ENCODE assay signal across 8 cellular contexts in the genomic region with DNA sequence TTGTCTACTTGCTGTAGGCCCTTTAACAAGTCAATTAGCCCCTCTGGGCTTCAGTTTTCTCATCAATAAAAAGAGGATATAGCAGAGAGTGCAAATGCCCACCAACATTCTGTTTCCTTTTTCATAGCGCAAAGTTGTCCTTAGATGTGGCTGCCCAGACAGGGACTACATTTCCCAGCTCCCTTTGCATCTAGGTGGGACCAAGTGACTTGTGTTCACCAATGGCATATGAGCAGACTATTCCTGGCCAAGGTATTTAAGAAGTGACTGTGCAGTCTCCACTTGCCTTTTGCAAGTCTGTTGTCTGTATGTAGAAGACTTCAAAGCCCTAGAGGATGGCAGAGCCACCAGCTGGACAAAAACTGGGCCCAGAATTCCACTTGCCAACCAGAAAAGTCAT. TPM values are rescaled to one million over a fixed set of nuclear protein-coding genes. Genes with fewer than 3 reads are reported as not detected.
A peak's percentile ranks its signal among the peaks of the same experiment; 100 is the strongest.
DNase-seq lines count a peak whose midpoint lies in the region; ATAC-seq and TF ChIP-seq lines count a peak whose summit lies in the region.

No MANE protein-coding gene starts in this region.

- H3K4me1 ChIP-seq in lower lobe of right lung: no peaks in the 10 kb centered on the region

- H3K27ac Mint-ChIP-seq in activated CD4-positive, alpha-beta memory T cell treated with anti-CD3 and anti-CD28 coated beads for 36 hours: no peak overlapping the region

- no peaks in the 10 kb centered on the region for H3K27me3 ChIP-seq in lower lobe of right lung (ENCODE audit: low read depth)

- POLR2A ChIA-PET in activated CD4-positive, alpha-beta memory T cell treated with anti-CD3 and anti-CD28 coated beads for 36 hours (lab: Charles Lee): no interaction called here

- no peaks in the 10 kb centered on the region for H3K9me3 ChIP-seq in lower lobe of right lung

- no peak overlapping the region for H3K4me3 Mint-ChIP-seq in activated CD4-positive, alpha-beta memory T cell treated with anti-CD3 and anti-CD28 coated beads for 36 hours

- H3K27ac ChIP-seq in lower lobe of right lung: no peak overlapping the region
- no peak overlapping the region for H3K27ac ChIP-seq in coronary artery

- no peaks in the 10 kb centered on the region for H3K9me3 Mint-ChIP-seq in activated CD4-positive, alpha-beta memory T cell treated with anti-CD3 and anti-CD28 coated beads for 36 hours

- CTCF ChIA-PET in activated CD4-positive, alpha-beta memory T cell treated with anti-CD3 and anti-CD28 coated beads for 36 hours (lab: Charles Lee): interaction anchor here (0.6 kb wide), 1 partner anchor 10 kb away, joined by 4 read pairs; no protein-coding TSS in a partner anchor

- peaks cover 5% of the 10 kb centered on the region for H3K27me3 Mint-ChIP-seq in activated CD4-positive, alpha-beta memory T cell treated with anti-CD3 and anti-CD28 coated beads for 36 hours

- no peaks in the 10 kb centered on the region for H3K36me3 ChIP-seq in lower lobe of right lung

- TF ChIP-seq CTCF in GM12865 (IDR thresholded peaks at IDR 0.05; ENCODE audit: insufficient read depth, low read depth, low read length, missing control alignments) (no peak), lower lobe of right lung (IDR thresholded peaks at IDR 0.05) (no peak), coronary artery (IDR thresholded peaks at IDR 0.05) (no peak)

- intact Hi-C loops in activated CD4-positive, alpha-beta memory T cell treated with anti-CD3 and anti-CD28 coated beads for 36 hours (cut with micrococcal nuclease): no loop called here
- intact Hi-C loops in lower lobe of right lung (cut with DNase I): no loop called here

- ATAC-seq in HG02973 (IDR thresholded peaks at IDR 0.05; ENCODE audit: unreplicated experiment) (peak; percentile 54), lower lobe of right lung (peak; percentile 15 to 47), HG02763 (IDR thresholded peaks at IDR 0.05; ENCODE audit: unreplicated experiment) (no peak)

- H3K4me1 Mint-ChIP-seq in activated CD4-positive, alpha-beta memory T cell treated with anti-CD3 and anti-CD28 coated beads for 36 hours (ENCODE audit: low read depth): no peaks in the 10 kb centered on the region

- H3K4me3 ChIP-seq in GM12865 (ENCODE audit: low read depth, low read length) (no peak overlapping the region), lower lobe of right lung (no peak overlapping the region), coronary artery (no peak overlapping the region)

- DNase-seq in GM12865 (ENCODE audit: low read depth) (peak; percentile 56), lower lobe of right lung (no peak), hippocampal formation (lab: John Stamatoyannopoulos, UW) (no peak), coronary artery (ENCODE audit: low spot score) (no peak)
- DNase-seq in activated CD4-positive, alpha-beta memory T cell treated with anti-CD3 and anti-CD28 coated beads for 36 hours: peak; percentile 15
- no peak for DNase-seq in stimulated activated CD4-positive, alpha-beta T cell treated with anti-CD3 and anti-CD28 coated beads, Interleukin-12 subunit alpha, Interleukin-12 subunit beta, amount 100 ng/mL, for 4 hours

- H3K36me3 Mint-ChIP-seq in activated CD4-positive, alpha-beta memory T cell treated with anti-CD3 and anti-CD28 coated beads for 36 hours: no peaks in the 10 kb centered on the region

RNA-seq across cellular contexts. Expression of a gene that starts 59.7 kb away (rescaled TPM):
- total RNA-seq in activated CD4-positive, alpha-beta memory T cell treated with anti-CD3 and anti-CD28 coated beads for 36 hours: not detected
- total RNA-seq in lower lobe of right lung: not detected

Comparison
In these comparisons a context has a peak if more than half of its experiments do, and no peak if none do; other contexts are left out.
1. DNase-seq: peak in GM12865 (single experiment) and activated CD4-positive, alpha-beta memory T cell treated with anti-CD3 and anti-CD28 coated beads for 36 hours (single experiment); none in lower lobe of right lung (single experiment), stimulated activated CD4-positive, alpha-beta T cell treated with anti-CD3 and anti-CD28 coated beads, Interleukin-12 subunit alpha, Interleukin-12 subunit beta, amount 100 ng/mL, for 4 hours (single experiment), hippocampal formation (0 of 2) and coronary artery (single experiment).